Comparison of ENCODE assay signal across 14 cellular contexts in the genomic region with DNA sequence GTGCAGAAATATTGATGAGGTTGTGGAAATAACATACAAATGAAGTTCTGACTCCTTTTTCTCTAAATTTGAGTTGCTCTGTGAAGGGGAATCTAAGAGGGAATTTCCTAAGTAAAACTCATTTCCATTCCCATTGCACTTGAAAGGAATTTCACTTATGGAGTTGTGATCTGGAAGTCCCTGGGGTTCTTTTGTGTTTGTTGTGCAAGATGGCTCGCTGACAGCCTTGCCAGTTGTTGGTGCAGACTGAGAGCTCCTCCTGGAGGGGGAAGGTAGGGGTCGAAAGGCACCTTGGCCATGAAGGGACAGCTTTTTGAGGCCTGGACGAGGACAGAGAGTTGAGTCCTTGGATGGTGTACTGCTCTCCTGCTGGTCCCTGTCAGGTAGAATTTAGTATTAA.
DNase-seq lines count a peak whose midpoint lies in the region; ATAC-seq and TF ChIP-seq lines count a peak whose summit lies in the region.
"Had no signal": no experiment of that assay in that cellular context is flagged by ENCODE, and none has a peak within 500 bp of the region (broad histone marks: within the 10 kb centered on the region; RNA-seq: fewer than 3 reads in every experiment).

No MANE protein-coding gene starts in this region.

- no peak for ATAC-seq in esophagus mucosa
- ATAC-seq: natural killer cell treated with Interleukin-12 subunit alpha and Interleukin-12 subunit beta and Interleukin-15 and Interleukin-18, amount 100 ng/mL, for 72 hours had no signal

- H3K9me3 Mint-ChIP-seq in chondrocyte (ENCODE audit: low read depth) (no peaks in the 10 kb centered on the region), mesothelial cell of epicardium (peaks cover 5% of the 10 kb centered on the region)
- H3K9me3 Mint-ChIP-seq: activated CD4-positive, alpha-beta memory T cell treated with anti-CD3 and anti-CD28 coated beads, Interleukin-2, amount 10 ng/mL, durations not matched to agents 7 days and 5 days; natural killer cell treated with Interleukin-12 subunit alpha and Interleukin-12 subunit beta and Interleukin-15 and Interleukin-18, amount 100 ng/mL, for 72 hours had no signal

- intact Hi-C loops in left ventricle myocardium inferior (cut with micrococcal nuclease) = no loop called here

- TF ChIP-seq CTCF in chondrocyte (IDR thresholded peaks at IDR 0.05) (peak; percentile 59), mesothelial cell of epicardium (IDR thresholded peaks at IDR 0.05; ENCODE audit: unreplicated experiment) (no peak), left ventricle myocardium inferior (IDR thresholded peaks at IDR 0.05; ENCODE audit: borderline replicate concordance) (no peak)

- peaks cover 4% of the 10 kb centered on the region for H3K9me3 ChIP-seq in left ventricle myocardium inferior (replicated peaks)
- H3K9me3 ChIP-seq: thoracic aorta had no signal

- peak overlapping the region; percentile 78 for H3K27ac Mint-ChIP-seq in chondrocyte (ENCODE audit: unreplicated experiment)
- peak overlapping the region; percentile 4 for H3K27ac Mint-ChIP-seq in mesothelial cell of epicardium
- H3K27ac Mint-ChIP-seq: activated CD4-positive, alpha-beta memory T cell treated with anti-CD3 and anti-CD28 coated beads, Interleukin-2, amount 10 ng/mL, durations not matched to agents 7 days and 5 days; natural killer cell treated with Interleukin-12 subunit alpha and Interleukin-12 subunit beta and Interleukin-15 and Interleukin-18, amount 100 ng/mL, for 72 hours had no signal

- no peak overlapping the region for H3K4me3 ChIP-seq in left ventricle myocardium inferior
- H3K4me3 ChIP-seq: thoracic aorta had no signal

- no peaks in the 10 kb centered on the region for H3K36me3 ChIP-seq in left ventricle myocardium inferior
- H3K36me3 ChIP-seq: thoracic aorta had no signal

- H3K36me3 Mint-ChIP-seq in chondrocyte (ENCODE audit: low read depth) (no peaks in the 10 kb centered on the region), mesothelial cell of epicardium (no peaks in the 10 kb centered on the region)
- H3K36me3 Mint-ChIP-seq: natural killer cell treated with Interleukin-12 subunit alpha and Interleukin-12 subunit beta and Interleukin-15 and Interleukin-18, amount 100 ng/mL, for 72 hours had no signal

- H3K27me3 ChIP-seq in left ventricle myocardium inferior (ENCODE audit: low read depth) = no peaks in the 10 kb centered on the region

- H3K4me3 Mint-ChIP-seq in chondrocyte (ENCODE audit: unreplicated experiment) (peak overlapping the region; percentile 20), mesothelial cell of epicardium (no peak overlapping the region)
- H3K4me3 Mint-ChIP-seq: activated CD4-positive, alpha-beta memory T cell treated with anti-CD3 and anti-CD28 coated beads, Interleukin-2, amount 10 ng/mL, durations not matched to agents 7 days and 5 days; natural killer cell treated with Interleukin-12 subunit alpha and Interleukin-12 subunit beta and Interleukin-15 and Interleukin-18, amount 100 ng/mL, for 72 hours had no signal

- no peak overlapping the region for H3K27ac ChIP-seq in left ventricle myocardium inferior (replicated peaks)
- H3K27ac ChIP-seq: HL-60, thoracic aorta had no signal

- H3K4me1 Mint-ChIP-seq in chondrocyte (ENCODE audit: low read depth) = peaks cover 14% of the 10 kb centered on the region
- H3K4me1 Mint-ChIP-seq in mesothelial cell of epicardium = peaks cover 5% of the 10 kb centered on the region
- H3K4me1 Mint-ChIP-seq: activated CD4-positive, alpha-beta memory T cell treated with anti-CD3 and anti-CD28 coated beads, Interleukin-2, amount 10 ng/mL, durations not matched to agents 7 days and 5 days had no signal

- no peaks in the 10 kb centered on the region for H3K27me3 Mint-ChIP-seq in chondrocyte (ENCODE audit: low read depth)
- no peaks in the 10 kb centered on the region for H3K27me3 Mint-ChIP-seq in mesothelial cell of epicardium (ENCODE audit: low read depth)
- H3K27me3 Mint-ChIP-seq: activated CD4-positive, alpha-beta memory T cell treated with anti-CD3 and anti-CD28 coated beads, Interleukin-2, amount 10 ng/mL, durations not matched to agents 7 days and 5 days had no signal

- peak; percentile 3 for DNase-seq in EH (ENCODE audit: low read depth)
- peak; percentile 29 for DNase-seq in HuH-7 (ENCODE audit: low spot score)
- no peak for DNase-seq in chondrocyte (ENCODE audit: low spot score)
- DNase-seq in mesothelial cell of epicardium (ENCODE audit: low spot score in 2 of 2, unreplicated experiment in 2 of 2) = no peak
- DNase-seq in NCI-H2171 treated with DMSO at 0.1 percent for 48 hours (lab: John Stamatoyannopoulos, UW) = no peak
- no peak for DNase-seq in left ventricle myocardium inferior
- no peak for DNase-seq in effector CD8-positive, alpha-beta T cell (lab: John Stamatoyannopoulos, UW)
- DNase-seq: activated CD4-positive, alpha-beta memory T cell treated with anti-CD3 and anti-CD28 coated beads, Interleukin-2, amount 10 ng/mL, durations not matched to agents 7 days and 5 days; glutamatergic neuron; NCI-H2081 had no signal

- no peaks in the 10 kb centered on the region for H3K4me1 ChIP-seq in left ventricle myocardium inferior

Comparison
In these comparisons a context has a peak if more than half of its experiments do, and no peak if none do; other contexts are left out.
1. DNase-seq: peak in EH (single experiment) and HuH-7 (single experiment); none in chondrocyte (single experiment), mesothelial cell of epicardium (0 of 2), NCI-H2171 treated with DMSO at 0.1 percent for 48 hours (single experiment), left ventricle myocardium inferior (single experiment) and effector CD8-positive, alpha-beta T cell (single experiment).